31 cellular contexts compared by ENCODE assay signal in genomic region chrX:27964432-27964831, GRCh38. TPM values are rescaled to one million over a fixed set of nuclear protein-coding genes. Genes with fewer than 3 reads are reported as not detected.
A peak's percentile ranks its signal among the peaks of the same experiment; 100 is the strongest.
DNase-seq lines count a peak whose midpoint lies in the region; ATAC-seq and TF ChIP-seq lines count a peak whose summit lies in the region.
"Had no signal": no experiment of that assay in that cellular context is flagged by ENCODE, and none has a peak within 500 bp of the region (broad histone marks: within the 10 kb centered on the region; RNA-seq: fewer than 3 reads in every experiment).

No MANE protein-coding gene starts in this region.

- H3K9me3 ChIP-seq in PC-3 (ENCODE audit: low read length) (no peaks in the 10 kb centered on the region), mucosa of descending colon (peaks cover 4% of the 10 kb centered on the region)

- ATAC-seq in PC-3 (no peak; the same call in 1 of the 2 replicates), mucosa of descending colon (peak; percentile 84), HG03460 (IDR thresholded peaks at IDR 0.05; ENCODE audit: unreplicated experiment) (no peak)
- ATAC-seq: GM12878, Right ventricle myocardium inferior, WTC11 had no signal

- no peaks in the 10 kb centered on the region for H3K27me3 ChIP-seq in PC-3 (ENCODE audit: low read length)

- intact Hi-C loops in PC-3 (cut with micrococcal nuclease), result loop anchor here (10.0 kb wide), 1 partner anchor 430 kb away; no protein-coding TSS in a partner anchor
- intact Hi-C loops in mucosa of descending colon (cut with DNase I, micrococcal nuclease), result no loop called here

- no peaks in the 10 kb centered on the region for H3K79me2 ChIP-seq in PC-3 (ENCODE audit: low read length)

- H3K4me2 ChIP-seq in PC-3 (ENCODE audit: low read length), result no peak overlapping the region

- H3K9me2 ChIP-seq in PC-3 (replicated peaks; ENCODE audit: low read length), result no peaks in the 10 kb centered on the region

- in situ Hi-C loops in Caki2 (cut with HindIII; ENCODE audit: low pct_unique_long_range_greater_than_20kb, low sequenced_read_pairs), result no loop called here

- TF ChIP-seq CTCF in PC-3 (conservative IDR thresholded peaks at IDR 0.05; ENCODE audit: low read depth, low read length) (no peak), mucosa of descending colon (IDR thresholded peaks at IDR 0.05) (no peak)

- no peaks in the 10 kb centered on the region for H3F3A ChIP-seq in PC-3 (ENCODE audit: low read length, unreplicated experiment)

- DNase-seq in Caki2 (ENCODE audit: low read depth), result peak; percentile 21
- peak; percentile 36 for DNase-seq in PC-3
- no peak for DNase-seq in epithelial cell of prostate (ENCODE audit: low read depth, low spot score)
- no peak for DNase-seq in mucosa of descending colon
- no peak for DNase-seq in pons (ENCODE audit: low spot score)
- DNase-seq in inferior parietal cortex (ENCODE audit: extremely low spot score), result no peak
- no peak for DNase-seq in AG08395 (ENCODE audit: low spot score)
- DNase-seq: activated naive CD4-positive, alpha-beta T cell treated with anti-CD3 and anti-CD28 coated beads, Interleukin-2, amount 50 U/mL, for 16 hours; amygdala; caudate nucleus; COR-L47; foreskin fibroblast; H7; hypothalamus; islet precursor cell; NCI-H1092 treated with DMSO at 0.1 percent for 48 hours; NCI-H2029 treated with DMSO at 0.1 percent for 48 hours; NCI-H345; stimulated activated CD4-positive, alpha-beta T cell treated with anti-CD3 and anti-CD28 coated beads, Interleukin-1b, Interleukin-23, amount 100 ng/mL, for 48 hours; T-helper 9 cell had no signal

- BruUV-seq in PC-3 (replicated peaks; lab: Mats Ljungman, UMichigan), result no TSS peak

- H3K9ac ChIP-seq in PC-3 (ENCODE audit: low read length), result no peak overlapping the region

- POLR2A ChIA-PET in PC-3 (lab: Charles Lee; ENCODE audit: unreplicated experiment), result no interaction called here

- H4K20me1 ChIP-seq in PC-3 (ENCODE audit: low read length), result no peaks in the 10 kb centered on the region

- H3K27ac ChIP-seq in PC-3 (ENCODE audit: low read length) (no peak overlapping the region; the same call in 1 of the 2 replicates), epithelial cell of prostate (peak overlapping the region; percentile 37)
- H3K27ac ChIP-seq: HL-60, skin epidermis had no signal

- H3K4me3 ChIP-seq in PC-3 (ENCODE audit: low read length) (no peak overlapping the region), mucosa of descending colon (no peak overlapping the region)
- H3K4me3 ChIP-seq: GM12878, skin epidermis had no signal

- H2AFZ ChIP-seq in PC-3 (ENCODE audit: low read length), result no peak overlapping the region

- H3K36me3 ChIP-seq in PC-3 (ENCODE audit: low read depth, low read length) (no peaks in the 10 kb centered on the region), mucosa of descending colon (ENCODE audit: low read depth) (no peaks in the 10 kb centered on the region)

- H3K4me1 ChIP-seq in PC-3 (ENCODE audit: insufficient read depth, low read length), result peaks cover 26% of the 10 kb centered on the region
- H3K4me1 ChIP-seq in mucosa of descending colon (ENCODE audit: low read depth), result no peaks in the 10 kb centered on the region

- CTCF ChIA-PET in PC-3 (lab: Charles Lee), result no interaction called here

RNA-seq across cellular contexts. Expression of gene DCAF8L1, which starts 16.8 kb away (rescaled TPM):
- total RNA-seq in Caki2 (2014; rRNA removed; shearing (Covaris generic); ENCODE audit: low replicate concordance), result not detected in 2 replicates
- total RNA-seq in PC-3 (2014; rRNA removed) (not detected in 2 replicates), mucosa of descending colon (not detected)
- total RNA-seq: A673; activated T-helper 1 cell treated with anti-CD3 and anti-CD28 coated beads, Interleukin-12 subunit alpha, Interleukin-12 subunit beta, Interleukin-2, Interleukin-4 antibody, amounts not matched to agents 30 ng/mL and 10 ng/mL and 1 ng/mL, durations not matched to agents 14 hours and 24 hours and 36 hours; dermis microvascular lymphatic vessel endothelial cell; GM12878; H7; lung microvascular endothelial cell; pulmonary artery endothelial cell; Right ventricle myocardium inferior; WTC11 had no signal

Comparison
In these comparisons a context has a peak if more than half of its experiments do, and no peak if none do; other contexts are left out.
1. DNase-seq: peak in Caki2 (single experiment) and PC-3 (single experiment); none in epithelial cell of prostate (single experiment), mucosa of descending colon (0 of 3), pons (single experiment), inferior parietal cortex (single experiment) and AG08395 (single experiment).